8 cellular contexts compared by ENCODE assay signal in genomic region chr12:12384601-12385321, GRCh38. TPM values are rescaled to one million over a fixed set of nuclear protein-coding genes. Genes with fewer than 3 reads are reported as not detected.
A peak's percentile ranks its signal among the peaks of the same experiment; 100 is the strongest.
DNase-seq lines count a peak whose midpoint lies in the region; ATAC-seq and TF ChIP-seq lines count a peak whose summit lies in the region.

No MANE protein-coding gene starts in this region.

- intact Hi-C loops in activated CD8-positive, alpha-beta T cell treated with anti-CD3 and anti-CD28 coated beads for 36 hours (cut with micrococcal nuclease), result loop anchor here (5.0 kb wide), 1 partner anchor 93 kb away; no protein-coding TSS in a partner anchor

- POLR2A ChIA-PET in activated CD8-positive, alpha-beta T cell treated with anti-CD3 and anti-CD28 coated beads for 36 hours (lab: Charles Lee), result interaction anchor here (0.6 to 1.6 kb wide), 8 partner anchors 10 to 331 kb away, joined by 3 to 5 read pairs (median 3); partner anchors contain the start of genes BORCS5, DUSP16 and MANSC1

- H3K36me3 Mint-ChIP-seq in activated CD8-positive, alpha-beta T cell treated with anti-CD3 and anti-CD28 coated beads for 36 hours (ENCODE audit: low read depth), result peaks cover 57% of the 10 kb centered on the region

- H3K4me1 ChIP-seq in HUES48 (ENCODE audit: control insufficient read depth, insufficient read depth, low read length), result peaks cover 24% of the 10 kb centered on the region
- peaks cover 13% of the 10 kb centered on the region for H3K4me1 ChIP-seq in hepatocyte (ENCODE audit: insufficient read depth)

- 29% methylated on average over 6 of the region's 6 CpGs for WGBS in hepatocyte (ENCODE audit: low lambda C conversion rate, missing lambda C conversion rate)

- no peaks in the 10 kb centered on the region for H3K36me3 ChIP-seq in HUES48 (ENCODE audit: control insufficient read depth, insufficient read depth, low read length)
- H3K36me3 ChIP-seq in hepatocyte (replicated peaks; ENCODE audit: insufficient read depth, low read depth), result no peaks in the 10 kb centered on the region

- H3K9me3 ChIP-seq in HUES48 (ENCODE audit: control insufficient read depth, insufficient read depth, low read length) (no peaks in the 10 kb centered on the region), hepatocyte (ENCODE audit: low read depth) (no peaks in the 10 kb centered on the region)

- H3K4me3 ChIP-seq in HUES48 (ENCODE audit: low read depth, low read length) (0 out of 2 replicates have a peak overlapping the region, but pooled peaks have one; percentile 7), hepatocyte (no peak overlapping the region)

- H2AFZ ChIP-seq in hepatocyte, result peak overlapping the region; percentile 25

- peak; percentile 83 for DNase-seq in activated CD8-positive, alpha-beta T cell treated with anti-CD3 and anti-CD28 coated beads for 36 hours
- DNase-seq in hepatocyte (ENCODE audit: low spot score), result peak; percentile 52
- DNase-seq in stimulated activated CD4-positive, alpha-beta T cell treated with anti-CD3 and anti-CD28 coated beads, Interleukin-4, amount 100 ng/mL, for 48 hours (ENCODE audit: low read depth in 2 of 2), result peak; percentile 21 to 26
- DNase-seq in 8988T, result no peak
- no peak for DNase-seq in NCI-H2081 treated with DMSO at 0.1 percent for 48 hours (lab: John Stamatoyannopoulos, UW)

- H3K9me3 Mint-ChIP-seq in activated CD8-positive, alpha-beta T cell treated with anti-CD3 and anti-CD28 coated beads for 36 hours, result peaks cover 10% of the 10 kb centered on the region

- H3K4me2 ChIP-seq in hepatocyte, result peak overlapping the region; percentile 43

- no peaks in the 10 kb centered on the region for H4K20me1 ChIP-seq in hepatocyte (ENCODE audit: insufficient read depth, poor library complexity, severe bottlenecking)

- peak overlapping the region; percentile 92 for H3K27ac Mint-ChIP-seq in activated CD8-positive, alpha-beta T cell treated with anti-CD3 and anti-CD28 coated beads for 36 hours

- peaks cover 58% of the 10 kb centered on the region for H3K4me1 Mint-ChIP-seq in activated CD8-positive, alpha-beta T cell treated with anti-CD3 and anti-CD28 coated beads for 36 hours (ENCODE audit: low read depth)

- no peaks in the 10 kb centered on the region for H3K9me2 ChIP-seq in hepatocyte (replicated peaks; ENCODE audit: insufficient read depth)

- H3K27me3 ChIP-seq in HUES48 (ENCODE audit: control insufficient read depth, insufficient read depth, low read length) (no peaks in the 10 kb centered on the region), hepatocyte (no peaks in the 10 kb centered on the region)

- peak overlapping the region; percentile 90 for H3K27ac ChIP-seq in HUES48 (ENCODE audit: low read depth, low read length)
- peak overlapping the region; percentile 91 for H3K27ac ChIP-seq in hepatocyte

- H3K27me3 Mint-ChIP-seq in activated CD8-positive, alpha-beta T cell treated with anti-CD3 and anti-CD28 coated beads for 36 hours, result no peaks in the 10 kb centered on the region

- peak; percentile 80 for ATAC-seq in activated CD8-positive, alpha-beta T cell treated with anti-CD3 and anti-CD28 coated beads for 36 hours
- ATAC-seq in GM19023 (IDR thresholded peaks at IDR 0.05; ENCODE audit: unreplicated experiment) (no peak), HG03196 (IDR thresholded peaks at IDR 0.05; ENCODE audit: unreplicated experiment) (no peak)

- no peak for TF ChIP-seq CTCF in activated CD8-positive, alpha-beta T cell treated with anti-CD3 and anti-CD28 coated beads for 36 hours (IDR thresholded peaks at IDR 0.05)
- no peak for TF ChIP-seq CTCF in hepatocyte (IDR thresholded peaks at IDR 0.05; ENCODE audit: poor library complexity)

- peak overlapping the region; percentile 38; the same call in 1 of the 2 replicates for H3K9ac ChIP-seq in HUES48 (ENCODE audit: low read depth, low read length)

- H3K4me3 Mint-ChIP-seq in activated CD8-positive, alpha-beta T cell treated with anti-CD3 and anti-CD28 coated beads for 36 hours, result peak overlapping the region; percentile 36

- H3K79me2 ChIP-seq in hepatocyte, result peaks cover 7% of the 10 kb centered on the region

- CTCF ChIA-PET in activated CD8-positive, alpha-beta T cell treated with anti-CD3 and anti-CD28 coated beads for 36 hours (lab: Charles Lee), result interaction anchor here (0.8 to 4.1 kb wide), 12 partner anchors 8 to 352 kb away, joined by 3 to 15 read pairs (median 4); no protein-coding TSS in a partner anchor

RNA-seq across cellular contexts. Expression of gene BORCS5, which starts 27.9 kb away (rescaled TPM):
- 10 to 100 TPM; 31.5 to 32.9 TPM for total RNA-seq in activated CD8-positive, alpha-beta T cell treated with anti-CD3 and anti-CD28 coated beads for 36 hours
- total RNA-seq in hepatocyte, result 11.2 and 12.8 TPM in 2 replicates
- 6.6 and 13.3 TPM in 2 replicates for polyA plus RNA-seq in hepatocyte

RNA-seq across cellular contexts. Expression of gene MANSC1, which starts 34.7 kb away (rescaled TPM):
- under 1 TPM; 0.09 to 0.20 TPM for total RNA-seq in activated CD8-positive, alpha-beta T cell treated with anti-CD3 and anti-CD28 coated beads for 36 hours
- 14.0 and 17.4 TPM in 2 replicates for total RNA-seq in hepatocyte
- polyA plus RNA-seq in hepatocyte, result 15.4 and 20.5 TPM in 2 replicates

Comparison
In these comparisons a context has a peak if more than half of its experiments do, and no peak if none do; other contexts are left out.
1. DNase-seq: peak in activated CD8-positive, alpha-beta T cell treated with anti-CD3 and anti-CD28 coated beads for 36 hours (single experiment), hepatocyte (single experiment) and stimulated activated CD4-positive, alpha-beta T cell treated with anti-CD3 and anti-CD28 coated beads, Interleukin-4, amount 100 ng/mL, for 48 hours (2 of 2); none in 8988T (single experiment) and NCI-H2081 treated with DMSO at 0.1 percent for 48 hours (single experiment).
2. RNA of gene MANSC1, which starts 34.7 kb away (total RNA-seq): 14.0 to 17.4 TPM in hepatocyte; 0.09 to 0.20 TPM in activated CD8-positive, alpha-beta T cell treated with anti-CD3 and anti-CD28 coated beads for 36 hours; every median in the first group is over 10 times any median in the second.